In the genomic region with DNA sequence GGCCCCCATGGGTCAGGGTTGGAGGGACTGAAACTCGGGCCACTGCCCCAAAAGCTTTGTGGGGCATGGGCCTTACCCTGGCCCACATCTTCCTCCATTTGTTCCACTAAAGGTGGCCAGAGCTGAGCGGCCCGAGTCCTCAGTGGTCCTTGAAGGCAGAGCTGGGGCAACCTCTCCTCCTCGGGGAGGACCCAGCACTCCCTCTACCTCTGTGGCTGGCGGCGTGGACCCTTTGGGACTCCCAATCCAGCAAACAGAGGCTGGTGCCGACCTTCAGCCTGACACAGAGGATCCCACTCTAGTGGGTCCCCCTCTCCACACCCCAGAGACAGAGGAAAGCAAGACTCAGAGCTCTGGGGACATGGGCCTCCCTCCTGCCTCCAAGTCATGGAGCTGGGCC, we compare ENCODE assay signal across 1 cellular context.
TF ChIP-seq lines count a peak whose summit lies in the region.

No MANE protein-coding gene starts in this region.

TF ChIP-seq in HepG2, 621 proteins besides CTCF, POLR2A, EP300 and RAD21:
- TF ChIP-seq ZNF746 (CRISPR knock-in tag; IDR thresholded peaks at IDR 0.05) (no peak), GABPA (IDR thresholded peaks at IDR 0.05; ENCODE audit: low read depth, low read length) (0 out of 2 replicates have a peak, but pooled peaks have one; percentile 3), GABPA (CRISPR knock-in tag; IDR thresholded peaks at IDR 0.05; ENCODE audit: low read depth) (no peak), NRL (CRISPR knock-in tag; IDR thresholded peaks at IDR 0.05; ENCODE audit: borderline replicate concordance) (peak; percentile 48; the same call in 1 of the 2 replicates), KMT2B (CRISPR knock-in tag; IDR thresholded peaks at IDR 0.05) (no peak)
TF ChIP-seq in HepG2: peak in this region for 2.
